ENCODE assay signal across 13 cellular contexts in genomic region chr12:12741705-12742104, GRCh38. TPM values are rescaled to one million over a fixed set of nuclear protein-coding genes. Genes with fewer than 3 reads are reported as not detected.
DNase-seq lines count a peak whose midpoint lies in the region; ATAC-seq and TF ChIP-seq lines count a peak whose summit lies in the region.
"Had no signal": no experiment of that assay in that cellular context is flagged by ENCODE, and none has a peak within 500 bp of the region (broad histone marks: within the 10 kb centered on the region; RNA-seq: fewer than 3 reads in every experiment).

No MANE protein-coding gene starts in this region.

- ATAC-seq in gastrocnemius medialis = peak; percentile 32
- no peak for ATAC-seq in naive thymus-derived CD4-positive, alpha-beta T cell

- H3K4me1 ChIP-seq in endodermal cell (ENCODE audit: control insufficient read depth, insufficient read depth, low read length) = peaks cover 17% of the 10 kb centered on the region
- H3K4me1 ChIP-seq in gastrocnemius medialis = peaks cover 6 to 15% of the 10 kb centered on the region in 2 donors
- H3K4me1 ChIP-seq in naive thymus-derived CD4-positive, alpha-beta T cell (ENCODE audit: control insufficient read depth in 2 of 2, insufficient read depth in 2 of 2, low read length in 2 of 2) = peaks cover 4 to 7% of the 10 kb centered on the region in 2 donors

- no peaks in the 10 kb centered on the region for H3K9me3 ChIP-seq in endodermal cell (ENCODE audit: control insufficient read depth, low read length)
- H3K9me3 ChIP-seq in gastrocnemius medialis = no peaks in the 10 kb centered on the region
- H3K9me3 ChIP-seq in naive thymus-derived CD4-positive, alpha-beta T cell (ENCODE audit: control insufficient read depth in 2 of 3, low read length in 3 of 3) = no peaks in the 10 kb centered on the region
- H3K9me3 ChIP-seq: suprapubic skin had no signal

- intact Hi-C loops in gastrocnemius medialis (cut with DNase I; ENCODE audit: low total_unique reads) = loop anchor here (5.0 kb wide), 1 partner anchor 349 kb away; no protein-coding TSS in a partner anchor
- intact Hi-C loops in naive thymus-derived CD4-positive, alpha-beta T cell (cut with micrococcal nuclease) = no loop called here

- H3K9ac ChIP-seq in endodermal cell (ENCODE audit: extremely low read depth, low read length, poor library complexity, severe bottlenecking) = no peak overlapping the region

- peak overlapping the region; percentile 49 for H3K27ac Mint-ChIP-seq in T-helper 2 cell treated with Interferon-gamma antibody and Interleukin-4, amounts not matched to agents 5 μg/mL and 100 μg/mL, for 36 hours
- no peak overlapping the region for H3K27ac Mint-ChIP-seq in endodermal cell
- peak overlapping the region in 2 of 9 donors; percentile 20 to 29 for H3K27ac Mint-ChIP-seq in naive thymus-derived CD4-positive, alpha-beta T cell

- no peak for DNase-seq in T-helper 2 cell treated with Interferon-gamma antibody and Interleukin-4, amounts not matched to agents 5 μg/mL and 100 μg/mL, for 36 hours (ENCODE audit: low spot score)
- DNase-seq in T-helper 2 cell (no peak), endodermal cell (no peak), gastrocnemius medialis (no peak), KBM-7 (no peak)
- DNase-seq in naive thymus-derived CD4-positive, alpha-beta T cell = no peak
- DNase-seq: activated CD8-positive, alpha-beta memory T cell treated with anti-CD3 and anti-CD28 coated beads for 24 hours; aorta; DMS53; NCI-H1105 treated with DMSO at 0.1 percent for 48 hours; NCI-H69; stimulated activated CD4-positive, alpha-beta T cell treated with anti-CD3 and anti-CD28 coated beads, Interleukin-4, amount 100 ng/mL, for 24 hours had no signal

- H3K36me3 ChIP-seq in endodermal cell (ENCODE audit: control insufficient read depth, insufficient read depth, low read length) = no peaks in the 10 kb centered on the region
- H3K36me3 ChIP-seq in gastrocnemius medialis = no peaks in the 10 kb centered on the region
- no peaks in the 10 kb centered on the region for H3K36me3 ChIP-seq in naive thymus-derived CD4-positive, alpha-beta T cell (ENCODE audit: control insufficient read depth in 2 of 3, insufficient read depth in 3 of 3, low read length in 3 of 3)
- H3K36me3 ChIP-seq: suprapubic skin had no signal

- CTCF ChIA-PET in naive thymus-derived CD4-positive, alpha-beta T cell (lab: Charles Lee) = interaction anchor here (0.5 to 1.5 kb wide), 4 partner anchors 19 to 365 kb away, joined by 3 to 5 read pairs (median 4); no protein-coding TSS in a partner anchor

- peaks cover 39% of the 10 kb centered on the region for H3K36me3 Mint-ChIP-seq in T-helper 2 cell treated with Interferon-gamma antibody and Interleukin-4, amounts not matched to agents 5 μg/mL and 100 μg/mL, for 36 hours (ENCODE audit: low read depth)
- H3K36me3 Mint-ChIP-seq in endodermal cell (ENCODE audit: low read depth) = no peaks in the 10 kb centered on the region
- peaks cover 0 to 33% (median 18%) of the 10 kb centered on the region in 5 donors for H3K36me3 Mint-ChIP-seq in naive thymus-derived CD4-positive, alpha-beta T cell

- no peak for TF ChIP-seq POLR2A in gastrocnemius medialis (IDR thresholded peaks at IDR 0.05)

- H3K27me3 Mint-ChIP-seq in T-helper 2 cell treated with Interferon-gamma antibody and Interleukin-4, amounts not matched to agents 5 μg/mL and 100 μg/mL, for 36 hours (ENCODE audit: low read depth) = no peaks in the 10 kb centered on the region
- H3K27me3 Mint-ChIP-seq in endodermal cell (ENCODE audit: insufficient read depth) = peaks cover 5% of the 10 kb centered on the region
- no peaks in the 10 kb centered on the region for H3K27me3 Mint-ChIP-seq in naive thymus-derived CD4-positive, alpha-beta T cell

- H3K4me3 ChIP-seq in endodermal cell (ENCODE audit: low read length) (peak overlapping the region; percentile 33), gastrocnemius medialis (no peak overlapping the region)
- H3K4me3 ChIP-seq in naive thymus-derived CD4-positive, alpha-beta T cell (ENCODE audit: low read length) = no peak overlapping the region
- H3K4me3 ChIP-seq: suprapubic skin had no signal

- H3K9me3 Mint-ChIP-seq in T-helper 2 cell treated with Interferon-gamma antibody and Interleukin-4, amounts not matched to agents 5 μg/mL and 100 μg/mL, for 36 hours = no peaks in the 10 kb centered on the region
- H3K9me3 Mint-ChIP-seq in endodermal cell = no peaks in the 10 kb centered on the region
- no peaks in the 10 kb centered on the region for H3K9me3 Mint-ChIP-seq in naive thymus-derived CD4-positive, alpha-beta T cell

- peaks cover 39% of the 10 kb centered on the region for H3K4me1 Mint-ChIP-seq in T-helper 2 cell treated with Interferon-gamma antibody and Interleukin-4, amounts not matched to agents 5 μg/mL and 100 μg/mL, for 36 hours (ENCODE audit: low read depth)
- peaks cover 46% of the 10 kb centered on the region for H3K4me1 Mint-ChIP-seq in endodermal cell
- H3K4me1 Mint-ChIP-seq in naive thymus-derived CD4-positive, alpha-beta T cell = peaks cover 11 to 48% (median 18%) of the 10 kb centered on the region in 7 donors

- H3K4me3 Mint-ChIP-seq in T-helper 2 cell treated with Interferon-gamma antibody and Interleukin-4, amounts not matched to agents 5 μg/mL and 100 μg/mL, for 36 hours = peak overlapping the region; percentile 51
- H3K4me3 Mint-ChIP-seq in endodermal cell = no peak overlapping the region
- peak overlapping the region in 2 of 10 donors; percentile 6 to 8 for H3K4me3 Mint-ChIP-seq in naive thymus-derived CD4-positive, alpha-beta T cell

- H3K27ac ChIP-seq in endodermal cell (ENCODE audit: low read depth, low read length) = peak overlapping the region; percentile 16
- H3K27ac ChIP-seq in gastrocnemius medialis = peak overlapping the region; percentile 29 to 58 (median 44)
- no peak overlapping the region for H3K27ac ChIP-seq in naive thymus-derived CD4-positive, alpha-beta T cell (ENCODE audit: low read depth, low read length)
- H3K27ac ChIP-seq: suprapubic skin had no signal

- no peaks in the 10 kb centered on the region for H3K27me3 ChIP-seq in endodermal cell (ENCODE audit: control insufficient read depth, insufficient read depth, low read length, poor library complexity, severe bottlenecking)
- no peaks in the 10 kb centered on the region for H3K27me3 ChIP-seq in gastrocnemius medialis
- no peaks in the 10 kb centered on the region for H3K27me3 ChIP-seq in naive thymus-derived CD4-positive, alpha-beta T cell (ENCODE audit: control insufficient read depth in 2 of 2, insufficient read depth in 2 of 2, low read length in 2 of 2)
- H3K27me3 ChIP-seq: suprapubic skin had no signal

- POLR2A ChIA-PET in naive thymus-derived CD4-positive, alpha-beta T cell (lab: Charles Lee) = interaction anchor here (1.0 kb wide), 1 partner anchor 26 kb away, joined by 4 read pairs; no protein-coding TSS in a partner anchor

- in situ Hi-C loops in gastrocnemius medialis (cut with MboI; ENCODE audit: low sequenced_read_pairs in 4 of 4) = no loop called here
- in situ Hi-C loops in KBM-7 (cut with MboI; ENCODE audit: low pct_unique_long_range_greater_than_20kb, low sequenced_read_pairs) = no loop called here

- TF ChIP-seq CTCF in endodermal cell (conservative IDR thresholded peaks at IDR 0.05) = no peak
- no peak for TF ChIP-seq CTCF in gastrocnemius medialis (IDR thresholded peaks at IDR 0.05 in 4 of 5, conservative IDR thresholded peaks at IDR 0.05 in 1 of 5)

- 60 to 84% methylated on average over 1 to 2 of the region's 2 CpGs for WGBS in endodermal cell (ENCODE audit: insufficient coverage in 1 of 2, insufficient read length in 1 of 2), 2 experiments

RNA-seq across cellular contexts. Expression of gene CDKN1B, which starts 24.5 kb away (rescaled TPM):
- total RNA-seq in endodermal cell (10 to 100 TPM; 40.1 to 63.9 TPM), gastrocnemius medialis (10 to 100 TPM; 43.6 to 76.4 (median 56.6) TPM)
- polyA plus RNA-seq in endodermal cell (2013, experiment 1 of 2) = 52.2 TPM
- polyA plus RNA-seq in endodermal cell (2013, experiment 2 of 2) = 53.2 TPM
- 100 to 1,000 TPM; 105 to 205 (median 191) TPM for total RNA-seq in naive thymus-derived CD4-positive, alpha-beta T cell
- 10 to 100 TPM; 15.1 to 32.8 TPM for polyA plus RNA-seq in naive thymus-derived CD4-positive, alpha-beta T cell

RNA-seq across cellular contexts. Expression of gene APOLD1, which starts 43.8 kb away (rescaled TPM):
- total RNA-seq in endodermal cell = 1 to 10 TPM; 1.8 to 3.2 TPM
- 8.8 TPM for polyA plus RNA-seq in endodermal cell (2013, experiment 1 of 2)
- polyA plus RNA-seq in endodermal cell (2013, experiment 2 of 2) = 7.7 TPM
- total RNA-seq in gastrocnemius medialis = 10 to 100 TPM; 25.8 to 73.7 (median 67.7) TPM
- total RNA-seq in naive thymus-derived CD4-positive, alpha-beta T cell = 10 to 100 TPM in 1 of 5 experiments, 1 to 10 TPM in 3, under 1 TPM in 1; 0.64 to 11.1 (median 3.1) TPM
- polyA plus RNA-seq in naive thymus-derived CD4-positive, alpha-beta T cell = under 1 TPM; 0.25 to 0.36 TPM

RNA-seq across cellular contexts. Expression of gene GPR19, which starts 45.7 kb away (rescaled TPM):
- total RNA-seq in endodermal cell (1 to 10 TPM; 5.4 to 7.2 TPM), gastrocnemius medialis (not detected)
- polyA plus RNA-seq in endodermal cell (2013, experiment 1 of 2) = 15.4 TPM
- polyA plus RNA-seq in endodermal cell (2013, experiment 2 of 2) = 11.8 TPM
- total RNA-seq in naive thymus-derived CD4-positive, alpha-beta T cell = 10 to 100 TPM in 1 of 5 experiments, 1 to 10 TPM in 3, under 1 TPM in 1; 0.69 to 10.4 (median 2.7) TPM
- polyA plus RNA-seq in naive thymus-derived CD4-positive, alpha-beta T cell = under 1 TPM; 0.17 to 0.52 TPM
